Comparison of ENCODE assay signal across 22 cellular contexts in genomic region chr10:124037286-124037685, GRCh38.
"Had no signal": no experiment of that assay in that cellular context is flagged by ENCODE, and none has a peak within 500 bp of the region (broad histone marks: within the 10 kb centered on the region; RNA-seq: fewer than 3 reads in every experiment).

No MANE protein-coding gene starts in this region.

- H3K36me3 ChIP-seq: cardiac muscle cell had no signal

- H3K4me1 ChIP-seq: foreskin keratinocyte had no signal

- DNase-seq: activated CD4-positive, alpha-beta memory T cell treated with anti-CD3 and anti-CD28 coated beads for 36 hours; activated CD4-positive, alpha-beta T cell treated with anti-CD3 and anti-CD28 coated beads for 36 hours; activated gamma-delta T cell treated with Interleukin-2 at 50 U/mL for 16 hours; activated T-cell treated with anti-CD3 and anti-CD28 coated beads for 4 hours; amniotic stem cell; effector memory CD8-positive, alpha-beta T cell; foreskin keratinocyte; glutamatergic neuron; hippocampal formation; left colon; stimulated activated naive CD8-positive, alpha-beta T cell treated with anti-CD3 and anti-CD28 coated beads, Interleukin-15, amount 100 ng/mL, for 72 hours; SW 1271; T-helper 2 cell; testis; upper lobe of right lung had no signal

- H3K4me3 ChIP-seq: cardiac muscle cell, lung, testis, upper lobe of right lung had no signal

- ATAC-seq: activated CD4-positive, alpha-beta T cell treated with anti-CD3 and anti-CD28 coated beads for 36 hours; effector memory CD8-positive, alpha-beta T cell; foreskin keratinocyte; left colon; stimulated activated naive CD8-positive, alpha-beta T cell treated with anti-CD3 and anti-CD28 coated beads, Interleukin-15, amount 100 ng/mL, for 72 hours; WTC11 had no signal

- H3K4me3 Mint-ChIP-seq: activated CD4-positive, alpha-beta memory T cell treated with anti-CD3 and anti-CD28 coated beads for 36 hours; activated CD4-positive, alpha-beta T cell treated with anti-CD3 and anti-CD28 coated beads for 36 hours; activated naive CD8-positive, alpha-beta T cell; activated T-helper 1 cell treated with anti-CD3 and anti-CD28 coated beads, Interleukin-12 subunit alpha, Interleukin-12 subunit beta, Interleukin-2, Interleukin-4 antibody, amounts not matched to agents 30 ng/mL and 10 ng/mL and 1 ng/mL, durations not matched to agents 14 hours and 24 hours and 36 hours; effector memory CD8-positive, alpha-beta T cell; mesothelial cell of epicardium; stimulated activated naive CD8-positive, alpha-beta T cell treated with anti-CD3 and anti-CD28 coated beads, Interleukin-15, amount 100 ng/mL, for 72 hours; WTC11 had no signal

- H3K9me3 Mint-ChIP-seq: activated CD4-positive, alpha-beta memory T cell treated with anti-CD3 and anti-CD28 coated beads for 36 hours; activated T-helper 1 cell treated with anti-CD3 and anti-CD28 coated beads, Interleukin-12 subunit alpha, Interleukin-12 subunit beta, Interleukin-2, Interleukin-4 antibody, amounts not matched to agents 30 ng/mL and 10 ng/mL and 1 ng/mL, durations not matched to agents 14 hours and 24 hours and 36 hours; effector memory CD8-positive, alpha-beta T cell; mesothelial cell of epicardium; stimulated activated naive CD8-positive, alpha-beta T cell treated with anti-CD3 and anti-CD28 coated beads, Interleukin-15, amount 100 ng/mL, for 72 hours; WTC11 had no signal

- H3K9me3 ChIP-seq: testis, upper lobe of right lung had no signal

- H3K27ac Mint-ChIP-seq: activated CD4-positive, alpha-beta memory T cell treated with anti-CD3 and anti-CD28 coated beads for 36 hours; activated CD4-positive, alpha-beta T cell treated with anti-CD3 and anti-CD28 coated beads for 36 hours; activated naive CD8-positive, alpha-beta T cell; activated T-helper 1 cell treated with anti-CD3 and anti-CD28 coated beads, Interleukin-12 subunit alpha, Interleukin-12 subunit beta, Interleukin-2, Interleukin-4 antibody, amounts not matched to agents 30 ng/mL and 10 ng/mL and 1 ng/mL, durations not matched to agents 14 hours and 24 hours and 36 hours; effector memory CD8-positive, alpha-beta T cell; mesothelial cell of epicardium; progenitor cell of endocrine pancreas; stimulated activated naive CD8-positive, alpha-beta T cell treated with anti-CD3 and anti-CD28 coated beads, Interleukin-15, amount 100 ng/mL, for 72 hours; WTC11 had no signal

- H3K36me3 Mint-ChIP-seq: activated CD4-positive, alpha-beta memory T cell treated with anti-CD3 and anti-CD28 coated beads for 36 hours; activated naive CD8-positive, alpha-beta T cell had no signal

- H3K27me3 ChIP-seq: cardiac muscle cell, foreskin keratinocyte, testis, upper lobe of right lung had no signal

- H3K27ac ChIP-seq: cardiac muscle cell, foreskin keratinocyte, testis, upper lobe of right lung had no signal
